In the genomic region with DNA sequence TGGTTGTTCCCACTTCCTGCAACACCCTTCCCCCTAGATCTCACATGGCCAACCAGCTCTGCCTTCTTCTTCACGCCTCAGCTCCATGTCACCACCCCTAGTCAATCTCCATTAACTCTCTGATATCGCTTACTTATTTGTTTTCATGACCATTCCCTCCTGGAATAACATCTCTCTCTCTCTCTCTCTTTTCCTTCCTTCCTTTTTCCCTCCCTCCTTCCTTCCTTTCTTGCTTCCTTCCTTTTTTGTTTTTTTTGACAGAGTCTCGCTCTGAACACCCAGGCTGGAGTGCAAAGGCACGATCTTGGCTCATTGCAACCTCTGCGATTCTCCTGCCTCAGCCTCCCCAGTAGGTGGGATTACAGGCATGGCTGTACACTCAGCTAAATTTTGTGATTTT, we compare ENCODE assay signal across 2 cellular contexts.
TF ChIP-seq lines count a peak whose summit lies in the region.

No MANE protein-coding gene starts in this region.

TF ChIP-seq in HEK293, 187 proteins besides CTCF, POLR2A, EP300 and RAD21:
- TF ChIP-seq ZXDB (tag by site-specific recombination; IDR thresholded peaks at IDR 0.05) (no peak), ZNF366 (tag by site-specific recombination; conservative IDR thresholded peaks at IDR 0.05) (peak; percentile 95), ZNF596 (tag by site-specific recombination; IDR thresholded peaks at IDR 0.05) (0 out of 2 replicates have a peak, but pooled peaks have one; percentile 16), ZBTB17 (tag by site-specific recombination; IDR thresholded peaks at IDR 0.05) (peak; percentile 47; the same call in 1 of the 2 replicates)

TF ChIP-seq in K562, 482 proteins besides CTCF, POLR2A, EP300 and RAD21:
- TF ChIP-seq HNRNPK (IDR thresholded peaks at IDR 0.05; ENCODE audit: low read depth, low read length, poor library complexity, severe bottlenecking) (no peak), SAFB (IDR thresholded peaks at IDR 0.05; ENCODE audit: borderline replicate concordance, low read depth, low read length) (no peak), MTA1 (IDR thresholded peaks at IDR 0.05; ENCODE audit: borderline replicate concordance) (0 out of 2 replicates have a peak, but pooled peaks have one; percentile 34)
- TF ChIP-seq, protein P1, sequence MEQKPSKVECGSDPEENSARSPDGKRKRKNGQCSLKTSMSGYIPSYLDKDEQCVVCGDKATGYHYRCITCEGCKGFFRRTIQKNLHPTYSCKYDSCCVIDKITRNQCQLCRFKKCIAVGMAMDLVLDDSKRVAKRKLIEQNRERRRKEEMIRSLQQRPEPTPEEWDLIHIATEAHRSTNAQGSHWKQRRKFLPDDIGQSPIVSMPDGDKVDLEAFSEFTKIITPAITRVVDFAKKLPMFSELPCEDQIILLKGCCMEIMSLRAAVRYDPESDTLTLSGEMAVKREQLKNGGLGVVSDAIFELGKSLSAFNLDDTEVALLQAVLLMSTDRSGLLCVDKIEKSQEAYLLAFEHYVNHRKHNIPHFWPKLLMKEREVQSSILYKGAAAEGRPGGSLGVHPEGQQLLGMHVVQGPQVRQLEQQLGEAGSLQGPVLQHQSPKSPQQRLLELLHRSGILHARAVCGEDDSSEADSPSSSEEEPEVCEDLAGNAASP (IDR thresholded peaks at IDR 0.05): no peak
